Comparison of ENCODE assay signal across 30 cellular contexts in the genomic region with DNA sequence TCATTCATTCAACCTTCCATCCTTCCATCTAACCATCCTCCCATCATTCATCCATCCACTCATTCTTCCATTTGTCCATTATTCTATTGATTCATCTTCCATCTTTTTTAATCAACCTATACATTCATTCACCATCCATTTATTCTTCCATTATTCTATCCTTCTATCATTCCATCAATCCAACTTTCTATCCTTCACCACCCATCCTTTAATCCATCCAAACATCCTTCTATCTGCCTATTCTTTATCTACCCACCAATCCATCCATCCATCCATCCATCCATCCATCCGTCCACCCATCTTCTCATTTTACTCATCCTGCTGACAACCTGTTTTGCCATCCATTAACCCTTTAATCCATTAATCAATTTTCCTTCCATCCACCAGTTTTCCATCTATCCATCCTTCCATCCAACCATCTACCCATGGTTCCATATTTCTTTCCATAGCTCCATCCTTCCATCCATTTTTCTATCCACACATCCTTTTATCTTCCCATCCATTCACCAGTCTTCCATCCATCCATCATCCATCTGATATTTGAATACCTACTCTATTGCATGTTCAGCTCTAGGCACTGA. TPM values are rescaled to one million over a fixed set of nuclear protein-coding genes. Genes with fewer than 3 reads are reported as not detected.
DNase-seq lines count a peak whose midpoint lies in the region; ATAC-seq, FAIRE-seq and TF ChIP-seq lines count a peak whose summit lies in the region.
"Had no signal": no experiment of that assay in that cellular context is flagged by ENCODE, and none has a peak within 500 bp of the region (broad histone marks: within the 10 kb centered on the region; RNA-seq: fewer than 3 reads in every experiment).

No MANE protein-coding gene starts in this region.

- H3K9me3 ChIP-seq in HEK293 (ENCODE audit: control insufficient read depth, insufficient read depth, low read depth, low read length) = no peaks in the 10 kb centered on the region
- no peaks in the 10 kb centered on the region for H3K9me3 ChIP-seq in K562 (replicated peaks; ENCODE audit: control insufficient read depth, insufficient read depth, low read depth, low read length)
- H3K9me3 ChIP-seq in osteoblast (ENCODE audit: low read depth, low read length) = no peaks in the 10 kb centered on the region
- H3K9me3 ChIP-seq: BE2C, BLaER1 had no signal

- no peak overlapping the region for H3K4me2 ChIP-seq in K562 (ENCODE audit: insufficient read depth, low read length)
- no peak overlapping the region for H3K4me2 ChIP-seq in osteoblast (ENCODE audit: insufficient read depth, low read length)
- H3K4me2 ChIP-seq: BLaER1 had no signal

- no peak for DNase-seq in HTR-8/SVneo (ENCODE audit: insufficient read length, low spot score)
- no peak for DNase-seq in K562 (ENCODE audit: extremely low read depth in 1 of 4, low spot score in 3 of 4)
- no peak for DNase-seq in osteoblast (ENCODE audit: insufficient read length, low spot score, missing footprints)
- DNase-seq in coronary artery (ENCODE audit: low spot score) = no peak
- DNase-seq: 8988T; ACHN; BE2C; C1 segment of cervical spinal cord; CD4-positive, alpha-beta memory T cell; CD4-positive, CD25-positive, alpha-beta regulatory T cell; CD8-positive, alpha-beta memory T cell; COR-L47; DMS 273 treated with DMSO at 0.1 percent for 48 hours; DMS153; DMS79; DND-41; EL; GDM1 had no signal

- H3K9ac ChIP-seq in K562 (ENCODE audit: insufficient read depth in 1 of 2, low read depth in 2 of 2, low read length in 2 of 2) = no peak overlapping the region
- H3K9ac ChIP-seq: BLaER1 had no signal

- no peaks in the 10 kb centered on the region for H3K9me1 ChIP-seq in K562 (ENCODE audit: control insufficient read depth, insufficient read depth, low read length)

- FAIRE-seq in HTR-8/SVneo (lab: Jason Lieb, UNC) = peak; percentile 20
- FAIRE-seq in K562 (lab: Jason Lieb, UNC) = peak; percentile 37
- FAIRE-seq: A204.1, GM12878, GM12892, GM18507 had no signal

- TF ChIP-seq EP300 in K562 (IDR thresholded peaks at IDR 0.05; ENCODE audit: low read length) = no peak

- POLR2A ChIA-PET in HEK293 (lab: Yijun Ruan, JAX) (no interaction called here), K562 (lab: Yijun Ruan, JAX) (interaction anchor here (0.6 kb wide), 2 partner anchors 225 to 277 kb away, joined by 3 to 4 read pairs; no protein-coding TSS in a partner anchor)

- intact Hi-C loops in K562 (cut with micrococcal nuclease) = no loop called here

- no peak for TF ChIP-seq POLR2A in K562 (conservative IDR thresholded peaks at IDR 0.05)

- CTCF ChIA-PET in HEK293 (lab: Yijun Ruan, JAX) = interaction anchor here (1.1 kb wide), 1 partner anchor 86 kb away, joined by 4 read pairs; a partner anchor contains a TSS
- CTCF ChIA-PET in K562 (lab: Yijun Ruan, JAX; ENCODE audit: low intra/inter-chr PET ratio) = no interaction called here

- no peak overlapping the region for H2AFZ ChIP-seq in K562 (ENCODE audit: low read depth, low read length)
- H2AFZ ChIP-seq in osteoblast (ENCODE audit: low read length) = no peak overlapping the region

- H4K20me1 ChIP-seq in K562 (replicated peaks; ENCODE audit: control insufficient read depth, insufficient read depth, low read length) = no peaks in the 10 kb centered on the region
- H4K20me1 ChIP-seq in osteoblast (ENCODE audit: insufficient read depth, low read length) = no peaks in the 10 kb centered on the region
- H4K20me1 ChIP-seq: BLaER1 had no signal

- in situ Hi-C loops in K562 (cut with MboI) = no loop called here

- H3K27me3 ChIP-seq in K562 (ENCODE audit: control insufficient read depth in 2 of 2, insufficient read depth in 2 of 2, low read length in 2 of 2) (peaks cover 22 to 53% of the 10 kb centered on the region in 2 experiments), osteoblast (ENCODE audit: insufficient read depth, low read length) (peaks cover 15% of the 10 kb centered on the region)
- H3K27me3 ChIP-seq: BE2C, BLaER1 had no signal

- H3K79me2 ChIP-seq in K562 (ENCODE audit: control insufficient read depth, insufficient read depth, low read length) (no peaks in the 10 kb centered on the region), osteoblast (ENCODE audit: insufficient read depth, low read length) (no peaks in the 10 kb centered on the region)

- no TSS peak for BruUV-seq in K562 (replicated peaks; lab: Mats Ljungman, UMichigan)

- no peaks in the 10 kb centered on the region for H3K4me1 ChIP-seq in HEK293 (ENCODE audit: control insufficient read depth, insufficient read depth, low read length)
- no peaks in the 10 kb centered on the region for H3K4me1 ChIP-seq in K562 (replicated peaks in 1 of 2; ENCODE audit: control insufficient read depth in 2 of 2, insufficient read depth in 2 of 2, low read length in 2 of 2)
- H3K4me1 ChIP-seq in osteoblast (ENCODE audit: insufficient read depth, low read length) = no peaks in the 10 kb centered on the region
- H3K4me1 ChIP-seq: BE2C had no signal

- H3K27ac ChIP-seq in HEK293 (ENCODE audit: extremely low read depth, low read depth, low read length) (no peak overlapping the region), K562 (ENCODE audit: extremely low read depth, low read depth, low read length) (no peak overlapping the region), osteoblast (ENCODE audit: low read depth, low read length) (no peak overlapping the region), coronary artery (no peak overlapping the region)
- H3K27ac ChIP-seq: BLaER1 had no signal

- no peak for TF ChIP-seq RAD21 in K562 (CRISPR knock-in tag; conservative IDR thresholded peaks at IDR 0.05 in 1 of 2, IDR thresholded peaks at IDR 0.05 in 1 of 2)

- H3K4me3 ChIP-seq in HEK293 (ENCODE audit: low read depth, low read length) (no peak overlapping the region), K562 (no peak overlapping the region), osteoblast (ENCODE audit: insufficient read depth, low read length) (no peak overlapping the region), coronary artery (no peak overlapping the region)
- H3K4me3 ChIP-seq: BLaER1, GM12878 had no signal

- ATAC-seq in K562 = no peak
- ATAC-seq in HG03457 (IDR thresholded peaks at IDR 0.05; ENCODE audit: unreplicated experiment) = no peak
- ATAC-seq: GM12878 had no signal

- H3K36me3 ChIP-seq in HEK293 (ENCODE audit: control insufficient read depth in 2 of 2, insufficient read depth in 1 of 2, low read length in 2 of 2) (no peaks in the 10 kb centered on the region), K562 (ENCODE audit: control insufficient read depth, insufficient read depth, low read length) (no peaks in the 10 kb centered on the region), osteoblast (ENCODE audit: insufficient read depth, low read length) (no peaks in the 10 kb centered on the region)
- H3K36me3 ChIP-seq: BE2C, BLaER1 had no signal

- WGBS in K562 (ENCODE audit: insufficient coverage, low coverage, missing lambda C conversion rate) = 0% methylated on average over 1 of the region's 1 CpG

- TF ChIP-seq CTCF in HEK293 (tag by site-specific recombination; IDR thresholded peaks at IDR 0.05) = no peak
- TF ChIP-seq CTCF in K562 (IDR thresholded peaks at IDR 0.05 in 2 of 3, conservative IDR thresholded peaks at IDR 0.05 in 1 of 3; ENCODE audit: insufficient read depth in 2 of 3, low read depth in 1 of 3, low read length in 3 of 3) = no peak
- TF ChIP-seq CTCF in osteoblast (IDR thresholded peaks at IDR 0.05; ENCODE audit: extremely low read depth, low read depth, low read length) = no peak
- no peak for TF ChIP-seq CTCF in coronary artery (IDR thresholded peaks at IDR 0.05)

TF ChIP-seq in HEK293, 187 proteins besides CTCF, POLR2A, EP300 and RAD21 (continues in another document):
- TF ChIP-seq ZBTB17 (tag by site-specific recombination; IDR thresholded peaks at IDR 0.05) = peak; percentile 75; the same call in 1 of the 2 replicates

TF ChIP-seq in K562, 482 proteins besides CTCF, POLR2A, EP300 and RAD21 (continues in another document):
- no peak for TF ChIP-seq SETDB1 (IDR thresholded peaks at IDR 0.05; ENCODE audit: low read length)

RNA-seq across cellular contexts. Expression of a gene that starts 21.8 kb away (rescaled TPM):
- not detected in 2 replicates for total RNA-seq in K562 (2011; cell fraction: chromatin; rRNA removed; ENCODE audit: low replicate concordance)
- not detected in 2 replicates for total RNA-seq in K562 (2011; cell fraction: nucleolus; rRNA removed)
- total RNA-seq in K562 (2011; cell fraction: nucleoplasm; rRNA removed) = not detected in 2 replicates
- not detected in 2 replicates for total RNA-seq in K562 (2014; rRNA removed)
- total RNA-seq in K562 (2014; rRNA removed; fragmentation: Illumina TruSeq; extraction: Trizol) = not detected in 2 replicates
- not detected in 2 replicates for total RNA-seq in K562 (2015; rRNA removed; fragmentation: Illumina TruSeq; extraction: Trizol)
- total RNA-seq in K562 (2021) = not detected in 2 replicates
- polyA plus RNA-seq in K562 (2011; rRNA removed) = not detected in 2 replicates
- polyA plus RNA-seq in K562 (2011; cell fraction: cytosol; rRNA removed) = not detected in 2 replicates
- not detected in 2 replicates for polyA plus RNA-seq in K562 (2011; cell fraction: nucleus; rRNA removed)
- not detected in 2 replicates for polyA plus RNA-seq in K562 (2012)
- polyA plus RNA-seq in K562 (2014; fragmentation: Illumina TruSeq; extraction: Trizol) = not detected in 2 replicates
- polyA plus RNA-seq in K562 (2014; fragmentation: Nextera tagmentation; extraction: Ambion mirVana) = not detected
- not detected in 2 replicates for polyA plus RNA-seq in K562 (2014; rRNA removed)
- polyA minus RNA-seq in K562 (2011; rRNA and poly(A)+ RNA removed) = not detected in 2 replicates
- not detected in 2 replicates for polyA minus RNA-seq in K562 (2011; cell fraction: cytosol; rRNA and poly(A)+ RNA removed)
- polyA minus RNA-seq in K562 (2011; cell fraction: nucleus; rRNA and poly(A)+ RNA removed) = not detected in 2 replicates
- total RNA-seq in osteoblast = not detected in 2 replicates
- total RNA-seq: A673; CD4-positive, alpha-beta memory T cell; CD4-positive, CD25-positive, alpha-beta regulatory T cell; CD8-positive, alpha-beta memory T cell; Daoy; G401; GM12878 had no signal
- polyA plus RNA-seq: CD14-positive monocyte; CD4-positive, alpha-beta memory T cell; CD4-positive, CD25-positive, alpha-beta regulatory T cell; CD8-positive, alpha-beta memory T cell; GM12878 had no signal

RNA-seq across cellular contexts. Expression of a gene that starts 33.0 kb away (rescaled TPM):
- not detected in 2 replicates for total RNA-seq in K562 (2011; cell fraction: chromatin; rRNA removed; ENCODE audit: low replicate concordance)
- not detected in 2 replicates for total RNA-seq in K562 (2011; cell fraction: nucleolus; rRNA removed)
- not detected in 2 replicates for total RNA-seq in K562 (2011; cell fraction: nucleoplasm; rRNA removed)
- total RNA-seq in K562 (2014; rRNA removed) (not detected in 2 replicates), K562 (2014; rRNA removed; fragmentation: Illumina TruSeq; extraction: Trizol) (not detected in 2 replicates), K562 (2015; rRNA removed; fragmentation: Illumina TruSeq; extraction: Trizol) (not detected in 2 replicates), K562 (2021) (not detected in 2 replicates), osteoblast (not detected in 2 replicates)
- polyA plus RNA-seq in K562 (2011; rRNA removed) (not detected in 2 replicates), K562 (2014; fragmentation: Illumina TruSeq; extraction: Trizol) (not detected in 2 replicates), K562 (2014; fragmentation: Nextera tagmentation; extraction: Ambion mirVana) (not detected), K562 (2014; rRNA removed) (not detected in 2 replicates)
- polyA plus RNA-seq in K562 (2011; cell fraction: cytosol; rRNA removed) = not detected in 2 replicates
- polyA plus RNA-seq in K562 (2011; cell fraction: nucleus; rRNA removed) = not detected in 2 replicates
- not detected in 2 replicates for polyA plus RNA-seq in K562 (2012)
- not detected in 2 replicates for polyA minus RNA-seq in K562 (2011; rRNA and poly(A)+ RNA removed)
- not detected in 2 replicates for polyA minus RNA-seq in K562 (2011; cell fraction: cytosol; rRNA and poly(A)+ RNA removed)
- polyA minus RNA-seq in K562 (2011; cell fraction: nucleus; rRNA and poly(A)+ RNA removed) = not detected in 2 replicates
- total RNA-seq: A673; CD4-positive, alpha-beta memory T cell; CD4-positive, CD25-positive, alpha-beta regulatory T cell; CD8-positive, alpha-beta memory T cell; Daoy; G401; GM12878 had no signal
- polyA plus RNA-seq: AG04450; CD14-positive monocyte; CD4-positive, alpha-beta memory T cell; CD4-positive, CD25-positive, alpha-beta regulatory T cell; CD8-positive, alpha-beta memory T cell; GM12878 had no signal
